Comparison of ENCODE assay signal across 8 cellular contexts in genomic region chr1:154568165-154568815, GRCh38. TPM values are rescaled to one million over a fixed set of nuclear protein-coding genes. Genes with fewer than 3 reads are reported as not detected.
DNase-seq lines count a peak whose midpoint lies in the region; ATAC-seq and TF ChIP-seq lines count a peak whose summit lies in the region.

No MANE protein-coding gene starts in this region.

- H4K5ac ChIP-seq in IMR-90 (ENCODE audit: low read depth, low read length): no peak overlapping the region

- no peak overlapping the region for H2BK20ac ChIP-seq in IMR-90 (ENCODE audit: low read depth, low read length)

- BruUV-seq in IMR-90 (replicated peaks; lab: Mats Ljungman, UMichigan): no TSS peak

- H2AK5ac ChIP-seq in IMR-90 (ENCODE audit: low read depth, low read length): no peak overlapping the region

- H3K27ac Mint-ChIP-seq in CD14-positive monocyte: no peak overlapping the region
- no peak overlapping the region for H3K27ac Mint-ChIP-seq in effector memory CD8-positive, alpha-beta T cell
- no peak overlapping the region for H3K27ac Mint-ChIP-seq in neural crest cell (ENCODE audit: unreplicated experiment)

- peak overlapping the region; percentile 34; the same call in 1 of the 2 replicates for H3K4me2 ChIP-seq in IMR-90 (ENCODE audit: low read depth, low read length)

- peaks cover 48% of the 10 kb centered on the region for H3K27me3 ChIP-seq in IMR-90 (ENCODE audit: control insufficient read depth, insufficient read depth, low read length)

- no peak for TF ChIP-seq RAD21 in IMR-90 (IDR thresholded peaks at IDR 0.05; ENCODE audit: low read length)

- no peaks in the 10 kb centered on the region for H3K36me3 ChIP-seq in IMR-90 (ENCODE audit: control insufficient read depth, insufficient read depth, low read length)

- H3K14ac ChIP-seq in IMR-90 (replicated peaks; ENCODE audit: low read depth, low read length): no peak overlapping the region

- H3K9me3 Mint-ChIP-seq in CD14-positive monocyte (peaks cover 0 to 6% (median 2%) of the 10 kb centered on the region in 7 donors), neural crest cell (no peaks in the 10 kb centered on the region)
- peaks cover 0 to 2% of the 10 kb centered on the region in 2 donors for H3K9me3 Mint-ChIP-seq in effector memory CD8-positive, alpha-beta T cell

- ATAC-seq in IMR-90 (ENCODE audit: low read depth): peak; percentile 28; the same call in 1 of the 2 replicates
- ATAC-seq in effector memory CD8-positive, alpha-beta T cell (replicated peaks): peak; percentile 13
- ATAC-seq in HG02678 (IDR thresholded peaks at IDR 0.05; ENCODE audit: unreplicated experiment): no peak
- ATAC-seq in GM18867 (IDR thresholded peaks at IDR 0.05; ENCODE audit: unreplicated experiment): no peak

- in situ Hi-C loops in IMR-90 (cut with MboI; ENCODE audit: low sequenced_read_pairs): loop anchor here (5.0 kb wide), 1 partner anchor 314 kb away; no protein-coding TSS in a partner anchor

- H2AK9ac ChIP-seq in IMR-90 (replicated peaks; ENCODE audit: low read depth, low read length, poor library complexity): peak overlapping the region; percentile 60

- H3K56ac ChIP-seq in IMR-90 (ENCODE audit: extremely low read depth, insufficient read depth, low read length): no peak overlapping the region

- peak overlapping the region; percentile 16 for H2AFZ ChIP-seq in IMR-90 (replicated peaks; ENCODE audit: low read length, poor library complexity)

- intact Hi-C loops in CD14-positive monocyte (cut with micrococcal nuclease) (no loop called here), IMR-90 (cut with micrococcal nuclease) (no loop called here)

- no peaks in the 10 kb centered on the region for H3K79me1 ChIP-seq in IMR-90 (ENCODE audit: low read depth in 1 of 2, low read length in 2 of 2)

- H2BK15ac ChIP-seq in IMR-90 (ENCODE audit: low read depth, low read length): no peak overlapping the region

- no peak overlapping the region for H2BK5ac ChIP-seq in IMR-90 (ENCODE audit: low read depth, low read length, poor library complexity, severe bottlenecking)

- no peak overlapping the region for H3K4ac ChIP-seq in IMR-90 (ENCODE audit: low read depth, low read length)

- no peak overlapping the region for H4K91ac ChIP-seq in IMR-90 (ENCODE audit: insufficient read depth, low read depth, low read length)

- H3K4me3 ChIP-seq in IMR-90 (ENCODE audit: insufficient read depth, low read depth, low read length): no peak overlapping the region

- POLR2A ChIA-PET in IMR-90 (lab: Charles Lee; ENCODE audit: unreplicated experiment): interaction anchor here (0.5 kb wide), 1 partner anchor 56 kb away, joined by 3 read pairs; no protein-coding TSS in a partner anchor

- no peak overlapping the region for H4K8ac ChIP-seq in IMR-90 (ENCODE audit: low read depth in 2 of 2, low read length in 2 of 2)

- no peaks in the 10 kb centered on the region for H3K9me3 ChIP-seq in IMR-90 (ENCODE audit: control insufficient read depth, insufficient read depth, low read length)

- H2BK120ac ChIP-seq in IMR-90 (ENCODE audit: low read depth, low read length): no peak overlapping the region

- H3K9me1 ChIP-seq in IMR-90 (ENCODE audit: insufficient read depth, low read length): no peaks in the 10 kb centered on the region

- H3K36me3 Mint-ChIP-seq in CD14-positive monocyte: peaks cover 0 to 3% of the 10 kb centered on the region in 2 donors
- peaks cover 4% of the 10 kb centered on the region for H3K36me3 Mint-ChIP-seq in effector memory CD8-positive, alpha-beta T cell (ENCODE audit: insufficient read depth)
- H3K36me3 Mint-ChIP-seq in neural crest cell (ENCODE audit: low read depth): peaks cover 7% of the 10 kb centered on the region

- H3K23ac ChIP-seq in IMR-90 (ENCODE audit: low read depth, low read length): no peak overlapping the region; the same call in 1 of the 2 replicates

- CTCF ChIA-PET in IMR-90 (lab: Yijun Ruan, JAX): interaction anchor here (1.6 kb wide), 1 partner anchor 9 kb away, joined by 5 read pairs; no protein-coding TSS in a partner anchor

- 20% methylated on average over 1 of the region's 17 CpGs; no CpG with 5 or more reads in 1 of the 2 experiments for WGBS in IMR-90 (ENCODE audit: extremely low coverage in 2 of 2, insufficient read length in 1 of 2), 2 experiments

- no peak for DNase-seq in CD14-positive monocyte (ENCODE audit: low spot score)
- no peak for DNase-seq in IMR-90
- DNase-seq in effector memory CD8-positive, alpha-beta T cell: peak in 1 of 3 experiments; percentile 6
- no peak for DNase-seq in neural crest cell (ENCODE audit: low read depth, low spot score)
- no peak for DNase-seq in central memory CD4-positive, alpha-beta T cell
- no peak for DNase-seq in NOMO-1 (lab: John Stamatoyannopoulos, UW; ENCODE audit: unreplicated experiment in 2 of 2)

- dilution Hi-C loops in IMR-90 (cut with HindIII; ENCODE audit: low sequenced_read_pairs, unreplicated experiment): no loop called here

- no peak overlapping the region for H3K9ac ChIP-seq in IMR-90 (ENCODE audit: low read depth, low read length)

- peaks cover 8% of the 10 kb centered on the region for H3K4me1 Mint-ChIP-seq in CD14-positive monocyte
- H3K4me1 Mint-ChIP-seq in effector memory CD8-positive, alpha-beta T cell (ENCODE audit: low read depth in 2 of 2): peaks cover 9 to 13% of the 10 kb centered on the region in 2 donors
- peaks cover 17% of the 10 kb centered on the region for H3K4me1 Mint-ChIP-seq in neural crest cell

- H3K4me3 Mint-ChIP-seq in CD14-positive monocyte (peak overlapping the region; percentile 27 to 80), neural crest cell (peak overlapping the region; percentile 83)
- H3K4me3 Mint-ChIP-seq in effector memory CD8-positive, alpha-beta T cell: peak overlapping the region in 1 of 2 donors; percentile 59

- H4K20me1 ChIP-seq in IMR-90 (ENCODE audit: insufficient read depth, low read length): peaks cover 4% of the 10 kb centered on the region; the same call in 1 of the 2 replicates

- no peak overlapping the region for H3K27ac ChIP-seq in IMR-90 (ENCODE audit: insufficient read depth, low read length)

- no peak for TF ChIP-seq POLR2A in IMR-90 (IDR thresholded peaks at IDR 0.05; ENCODE audit: low read depth, low read length)

- no peaks in the 10 kb centered on the region for H3K4me1 ChIP-seq in IMR-90 (ENCODE audit: control insufficient read depth, insufficient read depth, low read length)

- no peak overlapping the region for H3K18ac ChIP-seq in IMR-90 (ENCODE audit: low read depth, low read length)

- TF ChIP-seq CTCF in CD14-positive monocyte (IDR thresholded peaks at IDR 0.05): no peak
- no peak for TF ChIP-seq CTCF in IMR-90 (conservative IDR thresholded peaks at IDR 0.05; ENCODE audit: low read depth, low read length)
- no peak for TF ChIP-seq CTCF in neural crest cell (conservative IDR thresholded peaks at IDR 0.05)

- H3K27me3 Mint-ChIP-seq in CD14-positive monocyte (ENCODE audit: low read depth in 3 of 3): peaks cover 28 to 50% (median 37%) of the 10 kb centered on the region in 3 donors
- H3K27me3 Mint-ChIP-seq in effector memory CD8-positive, alpha-beta T cell: peaks cover 39 to 65% of the 10 kb centered on the region in 2 donors
- peaks cover 33% of the 10 kb centered on the region for H3K27me3 Mint-ChIP-seq in neural crest cell (ENCODE audit: low read depth)

TF ChIP-seq in IMR-90, 13 proteins besides CTCF, POLR2A, EP300 and RAD21:
- no peak for TF ChIP-seq CHD1 (IDR thresholded peaks at IDR 0.05; ENCODE audit: low read depth, low read length)
- TF ChIP-seq FOS (IDR thresholded peaks at IDR 0.05; ENCODE audit: low read depth, low read length): no peak
- TF ChIP-seq RFX5 (IDR thresholded peaks at IDR 0.05; ENCODE audit: low read depth, low read length): no peak
- TF ChIP-seq RCOR1 (IDR thresholded peaks at IDR 0.05; ENCODE audit: insufficient replicate concordance, low read length): no peak
- TF ChIP-seq MAZ (IDR thresholded peaks at IDR 0.05; ENCODE audit: borderline replicate concordance, low read depth, low read length): no peak
- TF ChIP-seq MAFK (IDR thresholded peaks at IDR 0.05; ENCODE audit: low read depth, low read length): no peak
- no peak for TF ChIP-seq NFE2L2 (IDR thresholded peaks at IDR 0.05; ENCODE audit: low read depth, low read length)
- TF ChIP-seq MXI1 (IDR thresholded peaks at IDR 0.05; ENCODE audit: borderline replicate concordance, low read depth, low read length): no peak
- no peak for TF ChIP-seq CEBPB (IDR thresholded peaks at IDR 0.05; ENCODE audit: low read depth, low read length)
- no peak for TF ChIP-seq ELK1 (IDR thresholded peaks at IDR 0.05; ENCODE audit: borderline replicate concordance, low read depth, low read length)
- no peak for TF ChIP-seq SMC3 (IDR thresholded peaks at IDR 0.05; ENCODE audit: low read depth, low read length)

RNA-seq across cellular contexts. Expression of gene CHRNB2, which starts 0.7 kb away (rescaled TPM):
- not detected for polyA plus RNA-seq in CD14-positive monocyte
- under 0.01 TPM in 1 of 2 replicates, not detected in the other for total RNA-seq in IMR-90 (2012; rRNA removed)
- 0.03 and 0.09 TPM in 2 replicates for polyA plus RNA-seq in IMR-90 (2012; rRNA removed)
- 0.05 TPM in 1 of 2 replicates, not detected in the other for polyA plus RNA-seq in IMR-90 (2012; cell fraction: cytosol; rRNA removed)
- 0.03 and 0.11 TPM in 2 replicates for polyA plus RNA-seq in IMR-90 (2012; cell fraction: nucleus; rRNA removed; ENCODE audit: low replicate concordance)
- total RNA-seq in neural crest cell: 8.7 and 10.6 TPM in 2 replicates

RNA-seq across cellular contexts. Expression of gene UBE2Q1, which starts 9.8 kb away (rescaled TPM):
- 1 to 10 TPM; 6.4 to 8.4 TPM for polyA plus RNA-seq in CD14-positive monocyte
- total RNA-seq in IMR-90 (2012; rRNA removed): 24.7 and 25.3 TPM in 2 replicates
- 20.6 and 21.3 TPM in 2 replicates for polyA plus RNA-seq in IMR-90 (2012; rRNA removed)
- 5.2 and 5.9 TPM in 2 replicates for polyA plus RNA-seq in IMR-90 (2012; cell fraction: cytosol; rRNA removed)
- polyA plus RNA-seq in IMR-90 (2012; cell fraction: nucleus; rRNA removed; ENCODE audit: low replicate concordance): 17.5 and 18.6 TPM in 2 replicates
- total RNA-seq in neural crest cell: 89.9 and 94.3 TPM in 2 replicates

RNA-seq across cellular contexts. Expression of gene ADAR, which starts 39.7 kb away (rescaled TPM):
- polyA plus RNA-seq in CD14-positive monocyte (100 to 1,000 TPM in 1 of 2 donors, 10 to 100 TPM in 1; 57.3 to 100 TPM), IMR-90 (2012; rRNA removed) (70.9 and 72.2 TPM in 2 replicates)
- total RNA-seq in IMR-90 (2012; rRNA removed) (101 and 131 TPM in 2 replicates), neural crest cell (148 and 165 TPM in 2 replicates)
- polyA plus RNA-seq in IMR-90 (2012; cell fraction: cytosol; rRNA removed): 28.3 and 36.9 TPM in 2 replicates
- 83.2 and 150 TPM in 2 replicates for polyA plus RNA-seq in IMR-90 (2012; cell fraction: nucleus; rRNA removed; ENCODE audit: low replicate concordance)

Comparison
In these comparisons a context has a peak if more than half of its experiments do, and no peak if none do; other contexts are left out.
1. ATAC-seq: peak in IMR-90 (single experiment) and effector memory CD8-positive, alpha-beta T cell (single experiment); none in HG02678 (single experiment) and GM18867 (single experiment).